14 cellular contexts compared by ENCODE assay signal in the genomic region with DNA sequence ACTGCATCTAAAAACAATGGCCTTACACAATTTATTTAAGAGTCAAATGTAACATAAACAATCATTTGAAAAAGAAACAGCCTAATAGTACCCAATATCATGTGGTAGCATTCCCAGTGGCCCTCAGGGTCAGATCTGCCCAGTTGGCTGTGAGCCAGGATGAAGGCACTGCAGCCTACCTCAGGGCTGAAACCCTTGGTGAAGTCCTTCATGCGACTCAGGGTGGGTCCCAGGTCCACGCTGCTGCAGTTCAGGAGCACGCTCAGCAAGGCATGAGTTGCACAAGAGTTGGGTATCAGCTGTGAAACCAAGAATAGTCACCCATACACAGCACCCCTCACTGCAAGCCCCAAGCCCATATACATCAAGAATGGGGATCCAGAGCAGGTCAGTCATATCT. TPM values are rescaled to one million over a fixed set of nuclear protein-coding genes. Genes with fewer than 3 reads are reported as not detected.
A peak's percentile ranks its signal among the peaks of the same experiment; 100 is the strongest.
DNase-seq lines count a peak whose midpoint lies in the region; ATAC-seq lines count a peak whose summit lies in the region.
"Had no signal": no experiment of that assay in that cellular context is flagged by ENCODE, and none has a peak within 500 bp of the region (broad histone marks: within the 10 kb centered on the region; RNA-seq: fewer than 3 reads in every experiment).

No MANE protein-coding gene starts in this region.

- ATAC-seq in stimulated activated naive CD8-positive, alpha-beta T cell treated with anti-CD3 and anti-CD28 coated beads, Interleukin-15, amount 100 ng/mL, for 72 hours, result no peak
- ATAC-seq in stimulated activated naive CD8-positive, alpha-beta T cell treated with anti-CD3 and anti-CD28 coated beads, Interleukin-15, Interleukin-2, amounts not matched to agents 100 U/mL and 50 U/mL, for 24 hours, result no peak
- no peak for ATAC-seq in HG03521 (IDR thresholded peaks at IDR 0.05; ENCODE audit: unreplicated experiment)
- ATAC-seq: pancreas had no signal

- no peak overlapping the region for H3K4me3 ChIP-seq in mesenchymal stem cell (ENCODE audit: insufficient read depth in 1 of 2, low read depth in 1 of 2, low read length in 2 of 2)
- H3K4me3 ChIP-seq: pancreas had no signal

- WGBS in mesenchymal stem cell, result 99% methylated on average over 3 of the region's 3 CpGs

- no peak overlapping the region for H3K27ac ChIP-seq in mesenchymal stem cell (ENCODE audit: low read length, poor library complexity, severe bottlenecking)
- H3K27ac ChIP-seq: pancreas had no signal

- no peaks in the 10 kb centered on the region for H3K27me3 Mint-ChIP-seq in stimulated activated naive CD8-positive, alpha-beta T cell treated with anti-CD3 and anti-CD28 coated beads, Interleukin-15, amount 100 ng/mL, for 72 hours
- no peaks in the 10 kb centered on the region for H3K27me3 Mint-ChIP-seq in activated naive CD8-positive, alpha-beta T cell

- H3K4me2 ChIP-seq in mesenchymal stem cell (ENCODE audit: low read length, poor library complexity, severe bottlenecking), result no peak overlapping the region

- H3K36me3 Mint-ChIP-seq in activated naive CD8-positive, alpha-beta T cell, result peaks cover 2% of the 10 kb centered on the region

- H3K9ac ChIP-seq in mesenchymal stem cell (ENCODE audit: low read length), result no peak overlapping the region

- no peaks in the 10 kb centered on the region for H3K9me3 ChIP-seq in mesenchymal stem cell (ENCODE audit: control insufficient read depth, low read length)
- H3K9me3 ChIP-seq: BE2C, pancreas had no signal

- no peak overlapping the region for H3K14ac ChIP-seq in mesenchymal stem cell (ENCODE audit: low read length in 2 of 2)

- no peak overlapping the region for H2AFZ ChIP-seq in mesenchymal stem cell (ENCODE audit: low read depth, low read length)

- H3K23ac ChIP-seq in mesenchymal stem cell (ENCODE audit: low read length in 2 of 2), result no peak overlapping the region

- no peak overlapping the region for H3K27ac Mint-ChIP-seq in stimulated activated naive CD8-positive, alpha-beta T cell treated with anti-CD3 and anti-CD28 coated beads, Interleukin-15, amount 100 ng/mL, for 72 hours
- peak overlapping the region; percentile 85 for H3K27ac Mint-ChIP-seq in activated naive CD8-positive, alpha-beta T cell

- H3K79me1 ChIP-seq in mesenchymal stem cell (replicated peaks; ENCODE audit: low read length, poor library complexity, severe bottlenecking), result peaks cover 58% of the 10 kb centered on the region

- H2BK12ac ChIP-seq in mesenchymal stem cell (ENCODE audit: low read length in 2 of 2), result no peak overlapping the region

- peaks cover 56 to 60% of the 10 kb centered on the region in 2 experiments for H3K36me3 ChIP-seq in mesenchymal stem cell (ENCODE audit: control insufficient read depth in 1 of 2, insufficient read depth in 2 of 2, low read depth in 1 of 2, low read length in 2 of 2)

- H2BK15ac ChIP-seq in mesenchymal stem cell (ENCODE audit: low read depth, poor library complexity, severe bottlenecking), result no peak overlapping the region

- H4K8ac ChIP-seq in mesenchymal stem cell (ENCODE audit: low read length), result peak overlapping the region; percentile 40

- H3K4me3 Mint-ChIP-seq in stimulated activated naive CD8-positive, alpha-beta T cell treated with anti-CD3 and anti-CD28 coated beads, Interleukin-15, amount 100 ng/mL, for 72 hours, result peak overlapping the region; percentile 93 to 97
- peak overlapping the region; percentile 96 for H3K4me3 Mint-ChIP-seq in activated naive CD8-positive, alpha-beta T cell

- no peak overlapping the region for H2BK120ac ChIP-seq in mesenchymal stem cell (ENCODE audit: low read depth, low read length)

- H3K27me3 ChIP-seq in mesenchymal stem cell (ENCODE audit: control insufficient read depth in 1 of 2, insufficient read depth in 1 of 2, low read length in 2 of 2), result no peaks in the 10 kb centered on the region
- H3K27me3 ChIP-seq: BE2C, pancreas had no signal

- H2AK5ac ChIP-seq in mesenchymal stem cell (ENCODE audit: low read length, severe bottlenecking), result no peak overlapping the region

- peaks cover 44% of the 10 kb centered on the region for H3K4me1 Mint-ChIP-seq in stimulated activated naive CD8-positive, alpha-beta T cell treated with anti-CD3 and anti-CD28 coated beads, Interleukin-15, amount 100 ng/mL, for 72 hours
- H3K4me1 Mint-ChIP-seq in activated naive CD8-positive, alpha-beta T cell (ENCODE audit: low read depth), result peaks cover 35% of the 10 kb centered on the region

- H4K91ac ChIP-seq in mesenchymal stem cell (ENCODE audit: low read length), result no peak overlapping the region

- no peak overlapping the region for H3K18ac ChIP-seq in mesenchymal stem cell (ENCODE audit: low read depth in 1 of 2, low read length in 2 of 2)

- H3K4ac ChIP-seq in mesenchymal stem cell (ENCODE audit: low read depth in 1 of 2, low read length in 2 of 2), result no peak overlapping the region

- peaks cover 22% of the 10 kb centered on the region for H3K4me1 ChIP-seq in mesenchymal stem cell (ENCODE audit: control insufficient read depth, insufficient read depth, low read depth, low read length)

- DNase-seq in stimulated activated naive CD8-positive, alpha-beta T cell treated with anti-CD3 and anti-CD28 coated beads, Interleukin-15, amount 100 ng/mL, for 72 hours, result no peak
- DNase-seq in stimulated activated naive CD8-positive, alpha-beta T cell treated with anti-CD3 and anti-CD28 coated beads, Interleukin-15, Interleukin-2, amounts not matched to agents 100 U/mL and 50 U/mL, for 24 hours, result no peak
- DNase-seq in mesenchymal stem cell, result no peak
- no peak for DNase-seq in stimulated activated CD4-positive, alpha-beta T cell treated with anti-CD3 and anti-CD28 coated beads, Interleukin-12 subunit alpha, Interleukin-12 subunit beta, amount 100 ng/mL, for 4 hours
- DNase-seq in globus pallidus (ENCODE audit: low spot score), result no peak
- no peak for DNase-seq in T1000 (lab: John Stamatoyannopoulos, UW)
- DNase-seq: activated CD4-positive, alpha-beta T cell treated with anti-CD3 and anti-CD28 coated beads for 4 hours; amygdala; BE2C; GF-D8; stimulated activated naive CD4-positive, alpha-beta T cell had no signal

- H2BK5ac ChIP-seq in mesenchymal stem cell (ENCODE audit: low read depth, low read length, poor library complexity, severe bottlenecking), result no peak overlapping the region

- no peaks in the 10 kb centered on the region for H3K9me3 Mint-ChIP-seq in stimulated activated naive CD8-positive, alpha-beta T cell treated with anti-CD3 and anti-CD28 coated beads, Interleukin-15, amount 100 ng/mL, for 72 hours
- H3K9me3 Mint-ChIP-seq in activated naive CD8-positive, alpha-beta T cell (ENCODE audit: low read depth), result no peaks in the 10 kb centered on the region

RNA-seq across cellular contexts. Expression of a gene that starts 2.0 kb away (rescaled TPM):
- 40.0 TPM for polyA plus RNA-seq in mesenchymal stem cell (2013, experiment 1 of 2)
- polyA plus RNA-seq in mesenchymal stem cell (2013, experiment 2 of 2), result 38.7 TPM

RNA-seq across cellular contexts. Expression of a gene that starts 2.7 kb away (rescaled TPM):
- polyA plus RNA-seq in mesenchymal stem cell (2013, experiment 1 of 2), result 5.6 TPM
- 5.8 TPM for polyA plus RNA-seq in mesenchymal stem cell (2013, experiment 2 of 2)

RNA-seq across cellular contexts. Expression of a gene that starts 37.1 kb away (rescaled TPM):
- 0.08 TPM for polyA plus RNA-seq in mesenchymal stem cell (2013, experiment 1 of 2)
- 0.05 TPM for polyA plus RNA-seq in mesenchymal stem cell (2013, experiment 2 of 2)

RNA-seq across cellular contexts. Expression of a gene that starts 46.1 kb away (rescaled TPM):
- polyA plus RNA-seq in mesenchymal stem cell (2013, experiment 1 of 2), result 0.86 TPM
- 0.79 TPM for polyA plus RNA-seq in mesenchymal stem cell (2013, experiment 2 of 2)

RNA-seq across cellular contexts. Expression of a gene that starts 47.6 kb away (rescaled TPM):
- polyA plus RNA-seq in mesenchymal stem cell (2013, experiment 1 of 2), result 55.5 TPM
- polyA plus RNA-seq in mesenchymal stem cell (2013, experiment 2 of 2), result 49.9 TPM
